ENCODE assay signal across 9 cellular contexts in the genomic region with DNA sequence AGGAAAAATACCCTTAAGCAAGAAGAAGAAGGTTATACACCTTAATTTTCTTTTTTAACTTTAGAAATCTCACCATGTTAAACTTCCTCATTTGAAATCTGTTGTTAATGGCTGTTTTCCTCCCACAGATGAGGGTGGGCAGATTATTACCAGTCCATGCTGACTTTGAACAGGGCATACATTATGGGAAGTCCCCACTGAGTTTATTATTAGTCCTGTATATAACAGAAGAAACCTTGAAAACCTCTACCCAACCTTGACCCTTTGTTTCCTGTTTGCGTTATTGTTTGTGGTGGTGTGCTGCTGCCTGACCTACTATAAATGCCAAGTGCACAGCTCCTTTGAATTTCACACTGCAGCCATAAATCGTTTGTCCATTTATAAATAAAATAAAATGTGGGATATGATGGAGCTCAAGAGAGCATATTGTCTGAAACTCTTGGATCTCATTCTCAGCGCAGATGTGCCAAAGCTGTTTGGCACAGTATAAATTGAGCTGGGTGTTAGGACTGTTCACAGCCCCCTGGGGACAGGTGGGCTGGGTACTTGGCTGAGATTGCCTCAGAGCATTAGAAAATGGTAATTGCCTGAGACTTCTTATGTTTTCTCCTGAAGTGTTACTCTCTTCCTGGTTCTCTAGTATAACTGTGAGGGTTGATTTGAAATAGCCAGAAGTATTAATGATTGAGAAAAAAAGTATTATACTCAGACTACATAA.
DNase-seq lines count a peak whose midpoint lies in the region; ATAC-seq and TF ChIP-seq lines count a peak whose summit lies in the region.
"Had no signal": no experiment of that assay in that cellular context is flagged by ENCODE, and none has a peak within 500 bp of the region (broad histone marks: within the 10 kb centered on the region; RNA-seq: fewer than 3 reads in every experiment).

No MANE protein-coding gene starts in this region.

- H3K27me3 Mint-ChIP-seq in natural killer cell treated with Interleukin-12 subunit alpha and Interleukin-12 subunit beta and Interleukin-15 and Interleukin-18, amount 100 ng/mL, for 72 hours, result no peaks in the 10 kb centered on the region

- no peaks in the 10 kb centered on the region for H3K36me3 Mint-ChIP-seq in natural killer cell treated with Interleukin-12 subunit alpha and Interleukin-12 subunit beta and Interleukin-15 and Interleukin-18, amount 100 ng/mL, for 72 hours

- peak; percentile 88 for ATAC-seq in GM18505 (IDR thresholded peaks at IDR 0.05; ENCODE audit: unreplicated experiment)
- peak; percentile 97 for ATAC-seq in GM21447 (IDR thresholded peaks at IDR 0.05; ENCODE audit: unreplicated experiment)
- peak; percentile 76 for ATAC-seq in HG03280 (IDR thresholded peaks at IDR 0.05; ENCODE audit: unreplicated experiment)
- no peak for ATAC-seq in natural killer cell treated with Interleukin-12 subunit alpha and Interleukin-12 subunit beta and Interleukin-15 and Interleukin-18, amount 100 ng/mL, for 72 hours
- ATAC-seq in left lobe of liver, result no peak

- no peak for TF ChIP-seq POLR2A in GM18505 (IDR thresholded peaks at IDR 0.05; ENCODE audit: borderline replicate concordance, extremely low read depth, insufficient read depth, insufficient read length)

- no peaks in the 10 kb centered on the region for H3K9me3 Mint-ChIP-seq in natural killer cell treated with Interleukin-12 subunit alpha and Interleukin-12 subunit beta and Interleukin-15 and Interleukin-18, amount 100 ng/mL, for 72 hours

- H3K4me3 Mint-ChIP-seq in natural killer cell treated with Interleukin-12 subunit alpha and Interleukin-12 subunit beta and Interleukin-15 and Interleukin-18, amount 100 ng/mL, for 72 hours, result no peak overlapping the region

- no peaks in the 10 kb centered on the region for H3K4me1 Mint-ChIP-seq in natural killer cell treated with Interleukin-12 subunit alpha and Interleukin-12 subunit beta and Interleukin-15 and Interleukin-18, amount 100 ng/mL, for 72 hours (ENCODE audit: low read depth in 2 of 2)

- peak; percentile 14 for DNase-seq in OCI-M1 (lab: John Stamatoyannopoulos, UW)
- no peak for DNase-seq in NCI-H2107 treated with DMSO at 0.1 percent for 48 hours (lab: John Stamatoyannopoulos, UW; ENCODE audit: unreplicated experiment)
- no peak for DNase-seq in natural killer cell treated with Interleukin-12 subunit alpha and Interleukin-12 subunit beta and Interleukin-15 and Interleukin-18, amount 100 ng/mL, for 72 hours (ENCODE audit: low spot score)
- no peak for DNase-seq in pons (ENCODE audit: low spot score)
- DNase-seq in left lobe of liver (ENCODE audit: low spot score), result no peak
- DNase-seq: head of caudate nucleus had no signal

- H3K27ac Mint-ChIP-seq in natural killer cell treated with Interleukin-12 subunit alpha and Interleukin-12 subunit beta and Interleukin-15 and Interleukin-18, amount 100 ng/mL, for 72 hours, result no peak overlapping the region

Comparison
In these comparisons a context has a peak if more than half of its experiments do, and no peak if none do; other contexts are left out.
1. ATAC-seq: peak in GM18505 (single experiment), GM21447 (single experiment) and HG03280 (single experiment); none in natural killer cell treated with Interleukin-12 subunit alpha and Interleukin-12 subunit beta and Interleukin-15 and Interleukin-18, amount 100 ng/mL, for 72 hours (0 of 2) and left lobe of liver (single experiment).